13 cellular contexts compared by ENCODE assay signal in the genomic region with DNA sequence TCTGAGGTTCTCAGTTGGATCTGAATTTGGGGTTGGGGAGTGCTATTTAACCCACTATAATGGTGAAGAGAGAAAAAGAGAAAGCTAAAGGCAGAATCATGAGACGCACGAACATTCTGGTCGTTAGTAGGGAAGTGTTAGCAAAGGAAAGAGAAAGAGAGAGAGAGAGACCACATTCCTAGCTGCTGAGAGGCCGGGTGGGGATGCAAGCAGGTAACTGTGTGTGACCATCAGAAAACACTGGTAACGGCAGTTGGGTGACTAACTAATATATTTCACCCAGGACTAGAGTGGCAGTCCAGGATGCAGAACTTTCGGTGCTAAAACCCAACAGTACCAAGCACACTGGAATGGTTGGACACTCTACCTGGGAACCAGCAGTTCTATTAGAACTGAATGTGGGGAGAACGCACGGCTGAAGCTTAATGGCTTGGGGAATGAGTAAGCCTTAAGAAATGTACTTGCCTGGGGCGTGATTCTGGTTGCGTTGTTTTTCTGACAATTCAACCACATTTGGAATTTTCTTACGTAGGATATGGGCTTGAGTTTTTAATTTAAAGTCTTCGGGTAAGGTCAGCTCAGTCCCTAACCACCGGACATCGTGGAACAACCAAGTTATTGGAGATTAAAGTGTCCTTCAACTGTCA.
DNase-seq lines count a peak whose midpoint lies in the region; ATAC-seq, FAIRE-seq and TF ChIP-seq lines count a peak whose summit lies in the region.
"Had no signal": no experiment of that assay in that cellular context is flagged by ENCODE, and none has a peak within 500 bp of the region (broad histone marks: within the 10 kb centered on the region; RNA-seq: fewer than 3 reads in every experiment).

No MANE protein-coding gene starts in this region.

- CTCF ChIA-PET in MCF 10A (lab: Yijun Ruan, JAX) = interaction anchor here (0.6 to 1.2 kb wide), 3 partner anchors 21 to 782 kb away, joined by 3 read pairs; no protein-coding TSS in a partner anchor

- H3K36me3 ChIP-seq in breast epithelium = no peaks in the 10 kb centered on the region
- H3K36me3 ChIP-seq in adipocyte (ENCODE audit: control insufficient read depth, insufficient read depth, low read length, severe bottlenecking) = no peaks in the 10 kb centered on the region
- H3K36me3 ChIP-seq: Peyer's patch had no signal

- intact Hi-C loops in MCF 10A (cut with micrococcal nuclease) = loop anchor here (1.0 to 10.0 kb wide), 2 partner anchors 80 to 151 kb away; no protein-coding TSS in a partner anchor
- intact Hi-C loops in breast epithelium (cut with DNase I; ENCODE audit: low total_unique reads) = no loop called here

- peak overlapping the region; percentile 93 for H3K27ac Mint-ChIP-seq in MCF 10A (ENCODE audit: low read depth, unreplicated experiment)
- H3K27ac Mint-ChIP-seq: activated naive CD8-positive, alpha-beta T cell treated with anti-CD3 and anti-CD28 coated beads, Interleukin-2, amount 50 U/mL, for 24 hours; endodermal cell had no signal

- H3K36me3 Mint-ChIP-seq in MCF 10A (ENCODE audit: insufficient read depth, unreplicated experiment) = no peaks in the 10 kb centered on the region

- H3K27me3 ChIP-seq in breast epithelium (no peaks in the 10 kb centered on the region), adipocyte (replicated peaks; ENCODE audit: control insufficient read depth, insufficient read depth, low read length) (no peaks in the 10 kb centered on the region), foreskin keratinocyte (no peaks in the 10 kb centered on the region)
- H3K27me3 ChIP-seq: Peyer's patch had no signal

- H3K4me1 ChIP-seq in breast epithelium (no peaks in the 10 kb centered on the region), adipocyte (ENCODE audit: control insufficient read depth, insufficient read depth, low read length) (no peaks in the 10 kb centered on the region), foreskin keratinocyte (peaks cover 16% of the 10 kb centered on the region)
- H3K4me1 ChIP-seq: Peyer's patch had no signal

- H3K4me3 ChIP-seq in breast epithelium (no peak overlapping the region), adipocyte (ENCODE audit: low read length) (no peak overlapping the region)
- H3K4me3 ChIP-seq: Peyer's patch had no signal

- H3K27ac ChIP-seq in breast epithelium = no peak overlapping the region
- H3K27ac ChIP-seq in foreskin keratinocyte = peak overlapping the region; percentile 86
- H3K27ac ChIP-seq: 22Rv1, Peyer's patch had no signal

- BruUV-seq in MCF 10A (replicated peaks; lab: Mats Ljungman, UMichigan) = no TSS peak

- POLR2A ChIA-PET in MCF 10A (lab: Yijun Ruan, JAX) = interaction anchor here (0.7 to 1.7 kb wide), 7 partner anchors 11 to 652 kb away, joined by 3 to 7 read pairs (median 4); no protein-coding TSS in a partner anchor

- no peaks in the 10 kb centered on the region for H3K9me3 Mint-ChIP-seq in MCF 10A (ENCODE audit: unreplicated experiment)
- H3K9me3 Mint-ChIP-seq: activated naive CD8-positive, alpha-beta T cell treated with anti-CD3 and anti-CD28 coated beads, Interleukin-2, amount 50 U/mL, for 24 hours; endodermal cell had no signal

- no peaks in the 10 kb centered on the region for H3K27me3 Mint-ChIP-seq in MCF 10A (ENCODE audit: insufficient read depth, unreplicated experiment)

- no peak for TF ChIP-seq CTCF in MCF 10A (IDR thresholded peaks at IDR 0.05; ENCODE audit: unreplicated experiment)
- TF ChIP-seq CTCF in breast epithelium (IDR thresholded peaks at IDR 0.05) = no peak
- no peak for TF ChIP-seq CTCF in foreskin keratinocyte (conservative IDR thresholded peaks at IDR 0.05)
- no peak for TF ChIP-seq CTCF in D721Med (IDR thresholded peaks at IDR 0.05; ENCODE audit: insufficient read depth, missing control alignments)

- peak; percentile 88 for ATAC-seq in foreskin keratinocyte
- ATAC-seq: activated naive CD8-positive, alpha-beta T cell treated with anti-CD3 and anti-CD28 coated beads, Interleukin-2, amount 50 U/mL, for 24 hours; right cardiac atrium had no signal

- no peak overlapping the region for H3K9ac ChIP-seq in adipocyte (ENCODE audit: low read length)

- H3K4me3 Mint-ChIP-seq in MCF 10A (ENCODE audit: unreplicated experiment) = peak overlapping the region; percentile 33
- H3K4me3 Mint-ChIP-seq: activated naive CD8-positive, alpha-beta T cell treated with anti-CD3 and anti-CD28 coated beads, Interleukin-2, amount 50 U/mL, for 24 hours; endodermal cell had no signal

- H3K9me3 ChIP-seq in breast epithelium (no peaks in the 10 kb centered on the region), adipocyte (ENCODE audit: control insufficient read depth, low read length) (no peaks in the 10 kb centered on the region)
- H3K9me3 ChIP-seq: Peyer's patch had no signal

- FAIRE-seq in urothelium cell line (lab: Jason Lieb, UNC) = no peak
- no peak for FAIRE-seq in D721Med (lab: Jason Lieb, UNC)

- TF ChIP-seq POLR2A in breast epithelium (IDR thresholded peaks at IDR 0.05) = no peak

- DNase-seq in MCF 10A (ENCODE audit: unreplicated experiment) (peak; percentile 93), breast epithelium (ENCODE audit: low spot score in 2 of 2) (no peak), adipocyte (ENCODE audit: low read depth) (peak; percentile 92), foreskin keratinocyte (peak; percentile 91 to 96), urothelium cell line (ENCODE audit: low spot score) (peak; percentile 46), D721Med (ENCODE audit: insufficient read length, low spot score) (no peak), NCI-H510A (lab: John Stamatoyannopoulos, UW) (no peak)
- no peak for DNase-seq in stimulated activated CD4-positive, alpha-beta T cell treated with anti-CD3 and anti-CD28 coated beads, Interleukin-4, amount 100 ng/mL, for 24 hours
- DNase-seq: activated naive CD8-positive, alpha-beta T cell treated with anti-CD3 and anti-CD28 coated beads, Interleukin-2, amount 50 U/mL, for 24 hours; endodermal cell; Peyer's patch; right cardiac atrium had no signal

- H3K4me1 Mint-ChIP-seq in MCF 10A (ENCODE audit: insufficient read depth, unreplicated experiment) = peaks cover 36% of the 10 kb centered on the region
- H3K4me1 Mint-ChIP-seq: activated naive CD8-positive, alpha-beta T cell treated with anti-CD3 and anti-CD28 coated beads, Interleukin-2, amount 50 U/mL, for 24 hours had no signal

Comparison
In these comparisons a context has a peak if more than half of its experiments do, and no peak if none do; other contexts are left out.
1. DNase-seq: peak in MCF 10A (single experiment), adipocyte (single experiment), foreskin keratinocyte (2 of 2) and urothelium cell line (single experiment); none in breast epithelium (0 of 2), D721Med (single experiment), stimulated activated CD4-positive, alpha-beta T cell treated with anti-CD3 and anti-CD28 coated beads, Interleukin-4, amount 100 ng/mL, for 24 hours (single experiment) and NCI-H510A (single experiment).